ENCODE assay signal across 14 cellular contexts in genomic region chr16:58125041-58125440, GRCh38.
"Had no signal": no experiment of that assay in that cellular context is flagged by ENCODE, and none has a peak within 500 bp of the region (broad histone marks: within the 10 kb centered on the region; RNA-seq: fewer than 3 reads in every experiment).

No MANE protein-coding gene starts in this region.

- H3K9me3 Mint-ChIP-seq: activated CD4-positive, alpha-beta memory T cell treated with anti-CD3 and anti-CD28 coated beads for 36 hours; activated naive CD4-positive, alpha-beta T cell treated with anti-CD3 and anti-CD28 coated beads, Interleukin-2, amount 50 U/mL, for 72 hours; activated T-cell treated with anti-CD3 and anti-CD28 coated beads, Interleukin-2, amount 50 U/mL, for 4 hours had no signal

- H3K36me3 ChIP-seq: lower lobe of right lung, stomach had no signal

- H3K27ac Mint-ChIP-seq: activated CD4-positive, alpha-beta memory T cell treated with anti-CD3 and anti-CD28 coated beads for 36 hours had no signal

- H3K4me3 ChIP-seq: body of pancreas, lower lobe of right lung, psoas muscle, stomach had no signal

- DNase-seq: activated CD4-positive, alpha-beta memory T cell treated with anti-CD3 and anti-CD28 coated beads for 36 hours; activated effector memory CD4-positive, alpha-beta T cell treated with anti-CD3 and anti-CD28 coated beads, Interleukin-2, amount 50 U/mL, for 16 hours; activated T-cell treated with anti-CD3 and anti-CD28 coated beads, Interleukin-2, amount 50 U/mL, for 4 hours; amniotic stem cell; body of pancreas; lower lobe of right lung; naive thymus-derived CD4-positive, alpha-beta T cell; occipital lobe; psoas muscle; stimulated activated CD4-positive, alpha-beta T cell treated with anti-CD3 and anti-CD28 coated beads, Interleukin-12 subunit alpha, Interleukin-12 subunit beta, amount 100 ng/mL, for 4 hours; stimulated activated CD4-positive, alpha-beta T cell treated with anti-CD3 and anti-CD28 coated beads, Interleukin-2, amount 100 ng/mL, for 48 hours; stimulated activated CD8-positive, alpha-beta memory T cell treated with anti-CD3 and anti-CD28 coated beads, Interleukin-4, amount 100 ng/mL, for 48 hours; stomach had no signal

- H3K27ac ChIP-seq: body of pancreas, lower lobe of right lung, psoas muscle had no signal

- ATAC-seq: activated naive CD4-positive, alpha-beta T cell treated with anti-CD3 and anti-CD28 coated beads, Interleukin-2, amount 50 U/mL, for 72 hours; activated T-cell treated with anti-CD3 and anti-CD28 coated beads, Interleukin-2, amount 50 U/mL, for 4 hours; body of pancreas; lower lobe of right lung; naive thymus-derived CD4-positive, alpha-beta T cell; psoas muscle had no signal

- H3K9me3 ChIP-seq: body of pancreas, lower lobe of right lung, psoas muscle, stomach had no signal

- H3K4me3 Mint-ChIP-seq: activated CD4-positive, alpha-beta memory T cell treated with anti-CD3 and anti-CD28 coated beads for 36 hours had no signal

- H3K36me3 Mint-ChIP-seq: activated CD4-positive, alpha-beta memory T cell treated with anti-CD3 and anti-CD28 coated beads for 36 hours had no signal

- H3K27me3 Mint-ChIP-seq: activated CD4-positive, alpha-beta memory T cell treated with anti-CD3 and anti-CD28 coated beads for 36 hours; naive thymus-derived CD4-positive, alpha-beta T cell had no signal

- H3K27me3 ChIP-seq: body of pancreas, stomach had no signal
